ENCODE assay signal across 17 cellular contexts in the genomic region with DNA sequence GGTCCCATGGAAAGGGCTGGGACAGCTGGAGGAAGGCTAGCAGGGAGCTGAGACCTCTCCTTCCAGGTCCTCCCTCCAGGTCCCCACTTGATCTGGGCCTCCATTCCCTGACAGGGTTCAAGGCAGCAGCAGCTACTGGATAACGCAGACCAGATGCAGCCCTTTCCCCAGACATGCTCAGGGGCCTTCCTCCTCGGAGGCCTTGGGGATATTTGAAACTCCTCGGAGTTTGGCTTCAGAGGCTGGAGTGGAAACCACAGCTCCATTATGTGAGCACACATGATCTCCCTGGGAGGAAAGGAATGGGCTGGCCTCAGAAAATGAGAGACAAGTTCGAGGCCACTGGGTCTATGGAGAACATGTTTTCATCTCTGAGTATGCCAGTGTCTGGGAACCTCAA.
"Had no signal": no experiment of that assay in that cellular context is flagged by ENCODE, and none has a peak within 500 bp of the region (broad histone marks: within the 10 kb centered on the region; RNA-seq: fewer than 3 reads in every experiment).

No MANE protein-coding gene starts in this region.

- DNase-seq: activated CD8-positive, alpha-beta memory T cell treated with anti-CD3 and anti-CD28 coated beads, Interleukin-2, amount 50 U/mL, for 4 hours; activated CD8-positive, alpha-beta T cell treated with anti-CD3 and anti-CD28 coated beads for 36 hours; activated naive CD4-positive, alpha-beta T cell treated with anti-CD3 and anti-CD28 coated beads for 36 hours; activated T-cell treated with anti-CD3 and anti-CD28 coated beads, Interleukin-2, amount 50 U/mL, for 72 hours; adrenal gland; central memory CD4-positive, alpha-beta T cell; cortex of kidney; effector CD8-positive, alpha-beta T cell; kidney glomerular epithelial cell; naive thymus-derived CD8-positive, alpha-beta T cell; occipital lobe; psoas muscle; stimulated activated CD4-positive, alpha-beta T cell treated with anti-CD3 and anti-CD28 coated beads, Interleukin-2, amount 100 ng/mL, for 48 hours; stimulated activated naive CD4-positive, alpha-beta T cell treated with Interleukin-2 at 50 U/mL for 16 hours; T-helper 9 cell had no signal

- H3K9me3 ChIP-seq: adrenal gland, psoas muscle, right lobe of liver had no signal

- H3K27me3 ChIP-seq: adrenal gland, hepatocyte, right lobe of liver had no signal

- H3K4me1 ChIP-seq: adrenal gland, psoas muscle had no signal

- H3K79me2 ChIP-seq: hepatocyte had no signal

- H3K4me2 ChIP-seq: hepatocyte had no signal

- H3K27ac ChIP-seq: adrenal gland, hepatocyte, psoas muscle, right lobe of liver had no signal

- H2AFZ ChIP-seq: hepatocyte had no signal

- ATAC-seq: activated CD8-positive, alpha-beta T cell treated with anti-CD3 and anti-CD28 coated beads for 36 hours; activated T-cell treated with anti-CD3 and anti-CD28 coated beads, Interleukin-2, amount 50 U/mL, for 72 hours; naive thymus-derived CD8-positive, alpha-beta T cell; psoas muscle; right lobe of liver had no signal

- H3K4me3 ChIP-seq: adrenal gland, hepatocyte, psoas muscle, right lobe of liver had no signal

- H3K36me3 ChIP-seq: adrenal gland, right lobe of liver had no signal
